10 cellular contexts compared by ENCODE assay signal in genomic region chr4:56261027-56261426, GRCh38.
A peak's percentile ranks its signal among the peaks of the same experiment; 100 is the strongest.
DNase-seq lines count a peak whose midpoint lies in the region; ATAC-seq, FAIRE-seq and TF ChIP-seq lines count a peak whose summit lies in the region.
"Had no signal": no experiment of that assay in that cellular context is flagged by ENCODE, and none has a peak within 500 bp of the region (broad histone marks: within the 10 kb centered on the region; RNA-seq: fewer than 3 reads in every experiment).

No MANE protein-coding gene starts in this region.

- FAIRE-seq in GM12891 (lab: Jason Lieb, UNC): peak; percentile 57

- peaks cover 33% of the 10 kb centered on the region for H3K4me1 Mint-ChIP-seq in activated T-cell treated with anti-CD3 and anti-CD28 coated beads, Interleukin-2, amount 50 U/mL, for 72 hours (ENCODE audit: low read depth)

- peaks cover 28% of the 10 kb centered on the region for H3K27me3 Mint-ChIP-seq in activated T-cell treated with anti-CD3 and anti-CD28 coated beads, Interleukin-2, amount 50 U/mL, for 72 hours (ENCODE audit: low read depth)

- DNase-seq in GM12891 (ENCODE audit: insufficient read length, low spot score) (no peak), HK-2 (ENCODE audit: unreplicated experiment) (no peak), NCI-H146 treated with DMSO at 0.1 percent for 48 hours (lab: John Stamatoyannopoulos, UW; ENCODE audit: unreplicated experiment) (no peak), COR-L47 (lab: John Stamatoyannopoulos, UW) (no peak), NCI-H748 treated with DMSO at 0.1 percent for 48 hours (lab: John Stamatoyannopoulos, UW) (no peak)
- peak; percentile 56 to 62 for DNase-seq in activated T-cell treated with anti-CD3 and anti-CD28 coated beads, Interleukin-2, amount 50 U/mL, for 72 hours
- DNase-seq in stimulated activated CD4-positive, alpha-beta T cell treated with anti-CD3 and anti-CD28 coated beads, Interleukin-2, amount 100 ng/mL, for 4 hours (ENCODE audit: low read depth): peak; percentile 44
- DNase-seq: effector CD4-positive, alpha-beta T cell had no signal

- peak; percentile 60 for ATAC-seq in HG03378 (IDR thresholded peaks at IDR 0.05; ENCODE audit: unreplicated experiment)
- peak; percentile 92 to 94 for ATAC-seq in activated T-cell treated with anti-CD3 and anti-CD28 coated beads, Interleukin-2, amount 50 U/mL, for 72 hours (replicated peaks in 1 of 2)

- no peak for TF ChIP-seq POLR2A in GM12891 (IDR thresholded peaks at IDR 0.05; ENCODE audit: low read depth, low read length)

- H3K36me3 Mint-ChIP-seq in activated T-cell treated with anti-CD3 and anti-CD28 coated beads, Interleukin-2, amount 50 U/mL, for 72 hours (ENCODE audit: insufficient read depth in 2 of 2): peaks cover 14 to 21% of the 10 kb centered on the region in 2 donors

- peak overlapping the region in 1 of 2 donors; percentile 6 for H3K4me3 Mint-ChIP-seq in activated T-cell treated with anti-CD3 and anti-CD28 coated beads, Interleukin-2, amount 50 U/mL, for 72 hours
- H3K4me3 Mint-ChIP-seq: CD8-positive, alpha-beta memory T cell had no signal

- no peak overlapping the region for H3K27ac Mint-ChIP-seq in activated T-cell treated with anti-CD3 and anti-CD28 coated beads, Interleukin-2, amount 50 U/mL, for 72 hours

- peaks cover 11 to 12% of the 10 kb centered on the region in 2 donors for H3K9me3 Mint-ChIP-seq in activated T-cell treated with anti-CD3 and anti-CD28 coated beads, Interleukin-2, amount 50 U/mL, for 72 hours

TF ChIP-seq in GM12891, 5 proteins besides CTCF, POLR2A, EP300 and RAD21:
- TF ChIP-seq PAX5 (IDR thresholded peaks at IDR 0.05; ENCODE audit: insufficient read depth, low read length, severe bottlenecking) (no peak), POU2F2 (IDR thresholded peaks at IDR 0.05; ENCODE audit: low read depth, low read length) (no peak), SPI1 (IDR thresholded peaks at IDR 0.05; ENCODE audit: low read depth, low read length) (no peak), POLR2AphosphoS5 (IDR thresholded peaks at IDR 0.05; ENCODE audit: low read depth, low read length) (no peak), TAF1 (IDR thresholded peaks at IDR 0.05; ENCODE audit: low read depth, low read length) (no peak)

Comparison
In these comparisons a context has a peak if more than half of its experiments do, and no peak if none do; other contexts are left out.
1. DNase-seq: peak in activated T-cell treated with anti-CD3 and anti-CD28 coated beads, Interleukin-2, amount 50 U/mL, for 72 hours (2 of 2) and stimulated activated CD4-positive, alpha-beta T cell treated with anti-CD3 and anti-CD28 coated beads, Interleukin-2, amount 100 ng/mL, for 4 hours (single experiment); none in GM12891 (single experiment), HK-2 (single experiment), NCI-H146 treated with DMSO at 0.1 percent for 48 hours (single experiment), COR-L47 (single experiment) and NCI-H748 treated with DMSO at 0.1 percent for 48 hours (single experiment).